Comparison of ENCODE assay signal across 8 cellular contexts in the genomic region with DNA sequence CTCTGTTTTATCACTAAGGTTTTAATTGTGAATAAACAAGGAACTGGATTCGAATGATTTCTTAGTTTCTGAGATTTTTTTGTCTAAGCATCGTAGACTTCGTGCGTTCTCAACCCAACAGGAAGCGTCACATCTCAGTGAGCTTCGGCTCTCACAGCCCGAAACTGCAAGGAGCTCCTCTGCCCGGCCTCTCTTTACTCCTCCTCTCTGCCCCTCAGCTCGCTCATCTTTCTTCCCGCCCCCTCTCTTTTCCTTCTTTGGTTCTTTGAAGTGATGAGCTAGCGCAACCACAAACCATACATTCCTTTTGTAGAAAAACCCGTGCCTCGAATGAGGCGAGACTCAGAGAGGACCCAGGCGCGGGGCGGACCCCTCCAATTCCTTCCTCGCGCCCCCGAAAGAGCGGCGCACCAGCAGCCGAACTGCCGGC. TPM values are rescaled to one million over a fixed set of nuclear protein-coding genes. Genes with fewer than 3 reads are reported as not detected.
A peak's percentile ranks its signal among the peaks of the same experiment; 100 is the strongest.
DNase-seq lines count a peak whose midpoint lies in the region; ATAC-seq, FAIRE-seq and TF ChIP-seq lines count a peak whose summit lies in the region.

No MANE protein-coding gene starts in this region.

- no peaks in the 10 kb centered on the region for H3K9me3 Mint-ChIP-seq in CD8-positive, alpha-beta T cell
- H3K9me3 Mint-ChIP-seq in activated T-helper 1 cell treated with anti-CD3 and anti-CD28 coated beads, Interleukin-12 subunit alpha, Interleukin-12 subunit beta, Interleukin-2, Interleukin-4 antibody, amounts not matched to agents 30 ng/mL and 10 ng/mL and 1 ng/mL, durations not matched to agents 14 hours and 24 hours and 36 hours, result no peaks in the 10 kb centered on the region

- H3K4me3 ChIP-seq in CD8-positive, alpha-beta T cell (ENCODE audit: low read depth, low read length), result peak overlapping the region; percentile 65
- H3K4me3 ChIP-seq in pancreas, result peak overlapping the region; percentile 31 to 56 (median 43)

- ATAC-seq in CD8-positive, alpha-beta T cell, result peak; percentile 72
- ATAC-seq in GM19468 (IDR thresholded peaks at IDR 0.05; ENCODE audit: extremely low read depth, unreplicated experiment) (peak; percentile 67), HG03571 (IDR thresholded peaks at IDR 0.05; ENCODE audit: unreplicated experiment) (peak; percentile 70), pancreas (peak in 3 of 4 donors; percentile 12 to 44 (median 37))

- H3K4me1 Mint-ChIP-seq in CD8-positive, alpha-beta T cell (ENCODE audit: low read depth), result peaks cover 57% of the 10 kb centered on the region
- H3K4me1 Mint-ChIP-seq in activated T-helper 1 cell treated with anti-CD3 and anti-CD28 coated beads, Interleukin-12 subunit alpha, Interleukin-12 subunit beta, Interleukin-2, Interleukin-4 antibody, amounts not matched to agents 30 ng/mL and 10 ng/mL and 1 ng/mL, durations not matched to agents 14 hours and 24 hours and 36 hours (ENCODE audit: low read depth), result peaks cover 66% of the 10 kb centered on the region

- POLR2A ChIA-PET in CD8-positive, alpha-beta T cell (lab: Charles Lee), result interaction anchor here (0.7 to 5.3 kb wide), 21 partner anchors 9 to 1590 kb away, joined by 3 to 69 read pairs (median 6); partner anchors contain the start of genes CYB5R4, SNX14 and SYNCRIP

- no peaks in the 10 kb centered on the region for H3K27me3 Mint-ChIP-seq in CD8-positive, alpha-beta T cell (ENCODE audit: low read depth)
- peaks cover 31% of the 10 kb centered on the region for H3K27me3 Mint-ChIP-seq in activated T-helper 1 cell treated with anti-CD3 and anti-CD28 coated beads, Interleukin-12 subunit alpha, Interleukin-12 subunit beta, Interleukin-2, Interleukin-4 antibody, amounts not matched to agents 30 ng/mL and 10 ng/mL and 1 ng/mL, durations not matched to agents 14 hours and 24 hours and 36 hours (ENCODE audit: insufficient read depth)

- no peaks in the 10 kb centered on the region for H3K9me3 ChIP-seq in CD8-positive, alpha-beta T cell (ENCODE audit: low read length)
- H3K9me3 ChIP-seq in pancreas, result no peaks in the 10 kb centered on the region

- no peaks in the 10 kb centered on the region for H3K27me3 ChIP-seq in CD8-positive, alpha-beta T cell (ENCODE audit: insufficient read depth, low read length)
- H3K27me3 ChIP-seq in pancreas, result peaks cover 0 to 7% (median 2%) of the 10 kb centered on the region in 4 donors

- TF ChIP-seq CTCF in CD8-positive, alpha-beta T cell (IDR thresholded peaks at IDR 0.05), result no peak
- TF ChIP-seq CTCF in pancreas (IDR thresholded peaks at IDR 0.05), result no peak

- FAIRE-seq in frontal cortex (lab: Jason Lieb, UNC) (no peak), pancreas (lab: Jason Lieb, UNC) (no peak)

- no peaks in the 10 kb centered on the region for H3K36me3 ChIP-seq in CD8-positive, alpha-beta T cell (ENCODE audit: insufficient read depth, low read length)
- no peaks in the 10 kb centered on the region for H3K36me3 ChIP-seq in pancreas

- H3K4me3 Mint-ChIP-seq in CD8-positive, alpha-beta T cell, result peak overlapping the region; percentile 98
- H3K4me3 Mint-ChIP-seq in activated T-helper 1 cell treated with anti-CD3 and anti-CD28 coated beads, Interleukin-12 subunit alpha, Interleukin-12 subunit beta, Interleukin-2, Interleukin-4 antibody, amounts not matched to agents 30 ng/mL and 10 ng/mL and 1 ng/mL, durations not matched to agents 14 hours and 24 hours and 36 hours, result peak overlapping the region; percentile 98

- H3K36me3 Mint-ChIP-seq in CD8-positive, alpha-beta T cell, result peaks cover 18% of the 10 kb centered on the region
- H3K36me3 Mint-ChIP-seq in activated T-helper 1 cell treated with anti-CD3 and anti-CD28 coated beads, Interleukin-12 subunit alpha, Interleukin-12 subunit beta, Interleukin-2, Interleukin-4 antibody, amounts not matched to agents 30 ng/mL and 10 ng/mL and 1 ng/mL, durations not matched to agents 14 hours and 24 hours and 36 hours (ENCODE audit: low read depth), result peaks cover 11% of the 10 kb centered on the region

- WGBS in pancreas, 2 donors, result 5 to 6% methylated on average over 24 of the region's 24 CpGs

- DNase-seq in CD8-positive, alpha-beta T cell, result peak in 5 of 7 experiments; percentile 30 to 73 (median 62)
- peak; percentile 49 for DNase-seq in activated T-helper 1 cell treated with anti-CD3 and anti-CD28 coated beads, Interleukin-12 subunit alpha, Interleukin-12 subunit beta, Interleukin-2, Interleukin-4 antibody, amounts not matched to agents 30 ng/mL and 10 ng/mL and 1 ng/mL, durations not matched to agents 14 hours and 24 hours and 36 hours (ENCODE audit: low spot score)
- DNase-seq in frontal cortex (ENCODE audit: low spot score in 2 of 2), result peak; percentile 34 to 48
- DNase-seq in pancreas, result no peak
- DNase-seq in middle frontal gyrus (ENCODE audit: extremely low spot score, low spot score), result no peak
- DNase-seq in midbrain (lab: John Stamatoyannopoulos, UW), result no peak

- peak overlapping the region; percentile 71 for H3K27ac ChIP-seq in CD8-positive, alpha-beta T cell (ENCODE audit: low read depth, low read length)
- H3K27ac ChIP-seq in pancreas, result peak overlapping the region in 3 of 4 donors; percentile 40 to 45 (median 41)

- peak overlapping the region; percentile 89 for H3K27ac Mint-ChIP-seq in CD8-positive, alpha-beta T cell
- peak overlapping the region; percentile 83 for H3K27ac Mint-ChIP-seq in activated T-helper 1 cell treated with anti-CD3 and anti-CD28 coated beads, Interleukin-12 subunit alpha, Interleukin-12 subunit beta, Interleukin-2, Interleukin-4 antibody, amounts not matched to agents 30 ng/mL and 10 ng/mL and 1 ng/mL, durations not matched to agents 14 hours and 24 hours and 36 hours

- CTCF ChIA-PET in CD8-positive, alpha-beta T cell (lab: Charles Lee), result interaction anchor here (1.0 to 18.4 kb wide), 13 partner anchors 9 to 221 kb away, joined by 3 to 187 read pairs (median 5); no protein-coding TSS in a partner anchor

- peaks cover 37% of the 10 kb centered on the region for H3K4me1 ChIP-seq in CD8-positive, alpha-beta T cell (ENCODE audit: insufficient read depth, low read length)
- peaks cover 0 to 7% (median 5%) of the 10 kb centered on the region in 3 donors for H3K4me1 ChIP-seq in pancreas

- intact Hi-C loops in CD8-positive, alpha-beta T cell (cut with DNase I, micrococcal nuclease), result loop anchor here in 1 of 2 experiments (1.0 kb wide), 1 partner anchor 48 kb away; no protein-coding TSS in a partner anchor
- intact Hi-C loops in activated T-helper 1 cell treated with anti-CD3 and anti-CD28 coated beads, Interleukin-12 subunit alpha, Interleukin-12 subunit beta, Interleukin-2, Interleukin-4 antibody, amounts not matched to agents 30 ng/mL and 10 ng/mL and 1 ng/mL, durations not matched to agents 14 hours and 24 hours and 36 hours (cut with micrococcal nuclease), result loop anchor here (1.0 kb wide), 1 partner anchor 194 kb away; no protein-coding TSS in a partner anchor
- intact Hi-C loops in pancreas (cut with DNase I), result no loop called here

RNA-seq across cellular contexts. Expression of gene NT5E, which starts 0.5 kb away (rescaled TPM):
- total RNA-seq in CD8-positive, alpha-beta T cell, result 10 to 100 TPM; 12.7 to 13.0 TPM
- 12.5 and 15.2 TPM in 2 replicates for total RNA-seq in activated T-helper 1 cell treated with anti-CD3 and anti-CD28 coated beads, Interleukin-12 subunit alpha, Interleukin-12 subunit beta, Interleukin-2, Interleukin-4 antibody, amounts not matched to agents 30 ng/mL and 10 ng/mL and 1 ng/mL, durations not matched to agents 14 hours and 24 hours and 36 hours
- 8.2 TPM for total RNA-seq in frontal cortex
- total RNA-seq in pancreas, result 1 to 10 TPM in 5 of 6 donors, under 1 TPM in 1; 0.79 to 3.6 (median 2.2) TPM
- 1 to 10 TPM in 1 of 2 donors, under 1 TPM in 1; 0.49 to 2.7 TPM for polyA plus RNA-seq in pancreas

Comparison
In these comparisons a context has a peak if more than half of its experiments do, and no peak if none do; other contexts are left out.
1. DNase-seq: peak in CD8-positive, alpha-beta T cell (5 of 7), activated T-helper 1 cell treated with anti-CD3 and anti-CD28 coated beads, Interleukin-12 subunit alpha, Interleukin-12 subunit beta, Interleukin-2, Interleukin-4 antibody, amounts not matched to agents 30 ng/mL and 10 ng/mL and 1 ng/mL, durations not matched to agents 14 hours and 24 hours and 36 hours (single experiment) and frontal cortex (2 of 2); none in pancreas (0 of 6), middle frontal gyrus (single experiment) and midbrain (single experiment).
2. Peak in every context shown above with its lines, with median percentiles within 50 percentile points of each other: ATAC-seq.